ENCODE assay signal across 33 cellular contexts in genomic region chr2:59385971-59386370, GRCh38.
"Had no signal": no experiment of that assay in that cellular context is flagged by ENCODE, and none has a peak within 500 bp of the region (broad histone marks: within the 10 kb centered on the region; RNA-seq: fewer than 3 reads in every experiment).

No MANE protein-coding gene starts in this region.

- DNase-seq: Karpas-422, Kasumi-1, MG63, MM.1S, MV-4-11, NCI-H1048, NCI-H1092, NCI-H1092 treated with DMSO at 0.1 percent for 48 hours, NCI-H1105, NCI-H1105 treated with DMSO at 0.1 percent for 48 hours, NCI-H1417, NCI-H1417 treated with DMSO at 0.1 percent for 48 hours, NCI-H1436, NCI-H1436 treated with DMSO at 0.1 percent for 48 hours, NCI-H146, NCI-H1694, NCI-H1694 treated with DMSO at 0.1 percent for 48 hours, NCI-H187, NCI-H187 treated with DMSO at 0.1 percent for 48 hours, NCI-H1930, NCI-H2029, NCI-H2029 treated with DMSO at 0.1 percent for 48 hours, NCI-H2081, NCI-H2081 treated with DMSO at 0.1 percent for 48 hours, NCI-H2107, NCI-H2171, NCI-H2171 treated with DMSO at 0.1 percent for 48 hours, NCI-H2227 treated with DMSO at 0.1 percent for 48 hours, NCI-H226, NCI-H345, NCI-H446, NCI-H446 treated with DMSO at 0.1 percent for 48 hours, NCI-H510A had no signal
